ENCODE assay signal across 1 cellular context in the genomic region with DNA sequence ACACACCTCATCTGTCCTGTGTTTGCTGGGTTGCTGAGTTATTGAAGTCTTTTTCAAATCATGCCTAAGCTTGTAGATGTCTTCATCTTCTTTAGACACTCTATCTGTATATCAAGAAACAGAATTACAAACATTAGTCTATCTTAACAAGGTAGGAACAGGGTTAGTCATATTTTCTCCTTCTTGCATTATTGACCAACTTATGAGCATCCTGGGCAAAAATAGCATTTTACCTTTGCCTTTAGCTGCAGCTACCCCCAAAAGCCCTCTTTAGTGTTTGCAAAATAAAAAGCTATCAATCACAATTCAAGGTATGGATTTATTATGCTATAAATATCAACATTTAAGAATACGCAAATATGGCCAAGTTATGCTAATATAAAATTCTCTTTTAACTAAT.
TF ChIP-seq lines count a peak whose summit lies in the region.

No MANE protein-coding gene starts in this region.

TF ChIP-seq in SK-N-SH, 30 proteins besides CTCF, POLR2A, EP300 and RAD21:
- TF ChIP-seq, protein P1, sequence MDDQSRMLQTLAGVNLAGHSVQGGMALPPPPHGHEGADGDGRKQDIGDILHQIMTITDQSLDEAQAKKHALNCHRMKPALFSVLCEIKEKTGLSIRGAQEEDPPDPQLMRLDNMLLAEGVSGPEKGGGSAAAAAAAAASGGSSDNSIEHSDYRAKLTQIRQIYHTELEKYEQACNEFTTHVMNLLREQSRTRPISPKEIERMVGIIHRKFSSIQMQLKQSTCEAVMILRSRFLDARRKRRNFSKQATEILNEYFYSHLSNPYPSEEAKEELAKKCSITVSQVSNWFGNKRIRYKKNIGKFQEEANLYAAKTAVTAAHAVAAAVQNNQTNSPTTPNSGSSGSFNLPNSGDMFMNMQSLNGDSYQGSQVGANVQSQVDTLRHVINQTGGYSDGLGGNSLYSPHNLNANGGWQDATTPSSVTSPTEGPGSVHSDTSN (IDR thresholded peaks at IDR 0.05), result no peak
- TF ChIP-seq, protein P2, sequence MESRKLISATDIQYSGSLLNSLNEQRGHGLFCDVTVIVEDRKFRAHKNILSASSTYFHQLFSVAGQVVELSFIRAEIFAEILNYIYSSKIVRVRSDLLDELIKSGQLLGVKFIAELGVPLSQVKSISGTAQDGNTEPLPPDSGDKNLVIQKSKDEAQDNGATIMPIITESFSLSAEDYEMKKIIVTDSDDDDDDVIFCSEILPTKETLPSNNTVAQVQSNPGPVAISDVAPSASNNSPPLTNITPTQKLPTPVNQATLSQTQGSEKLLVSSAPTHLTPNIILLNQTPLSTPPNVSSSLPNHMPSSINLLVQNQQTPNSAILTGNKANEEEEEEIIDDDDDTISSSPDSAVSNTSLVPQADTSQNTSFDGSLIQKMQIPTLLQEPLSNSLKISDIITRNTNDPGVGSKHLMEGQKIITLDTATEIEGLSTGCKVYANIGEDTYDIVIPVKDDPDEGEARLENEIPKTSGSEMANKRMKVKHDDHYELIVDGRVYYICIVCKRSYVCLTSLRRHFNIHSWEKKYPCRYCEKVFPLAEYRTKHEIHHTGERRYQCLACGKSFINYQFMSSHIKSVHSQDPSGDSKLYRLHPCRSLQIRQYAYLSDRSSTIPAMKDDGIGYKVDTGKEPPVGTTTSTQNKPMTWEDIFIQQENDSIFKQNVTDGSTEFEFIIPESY (IDR thresholded peaks at IDR 0.05; ENCODE audit: borderline replicate concordance, low read depth), result no peak
- no peak for TF ChIP-seq MEF2A (IDR thresholded peaks at IDR 0.05; ENCODE audit: borderline replicate concordance, low read depth)
- TF ChIP-seq, protein P3, sequence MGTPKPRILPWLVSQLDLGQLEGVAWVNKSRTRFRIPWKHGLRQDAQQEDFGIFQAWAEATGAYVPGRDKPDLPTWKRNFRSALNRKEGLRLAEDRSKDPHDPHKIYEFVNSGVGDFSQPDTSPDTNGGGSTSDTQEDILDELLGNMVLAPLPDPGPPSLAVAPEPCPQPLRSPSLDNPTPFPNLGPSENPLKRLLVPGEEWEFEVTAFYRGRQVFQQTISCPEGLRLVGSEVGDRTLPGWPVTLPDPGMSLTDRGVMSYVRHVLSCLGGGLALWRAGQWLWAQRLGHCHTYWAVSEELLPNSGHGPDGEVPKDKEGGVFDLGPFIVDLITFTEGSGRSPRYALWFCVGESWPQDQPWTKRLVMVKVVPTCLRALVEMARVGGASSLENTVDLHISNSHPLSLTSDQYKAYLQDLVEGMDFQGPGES (IDR thresholded peaks at IDR 0.05; ENCODE audit: low read depth, low read length), result no peak
